ENCODE assay signal across 10 cellular contexts in the genomic region with DNA sequence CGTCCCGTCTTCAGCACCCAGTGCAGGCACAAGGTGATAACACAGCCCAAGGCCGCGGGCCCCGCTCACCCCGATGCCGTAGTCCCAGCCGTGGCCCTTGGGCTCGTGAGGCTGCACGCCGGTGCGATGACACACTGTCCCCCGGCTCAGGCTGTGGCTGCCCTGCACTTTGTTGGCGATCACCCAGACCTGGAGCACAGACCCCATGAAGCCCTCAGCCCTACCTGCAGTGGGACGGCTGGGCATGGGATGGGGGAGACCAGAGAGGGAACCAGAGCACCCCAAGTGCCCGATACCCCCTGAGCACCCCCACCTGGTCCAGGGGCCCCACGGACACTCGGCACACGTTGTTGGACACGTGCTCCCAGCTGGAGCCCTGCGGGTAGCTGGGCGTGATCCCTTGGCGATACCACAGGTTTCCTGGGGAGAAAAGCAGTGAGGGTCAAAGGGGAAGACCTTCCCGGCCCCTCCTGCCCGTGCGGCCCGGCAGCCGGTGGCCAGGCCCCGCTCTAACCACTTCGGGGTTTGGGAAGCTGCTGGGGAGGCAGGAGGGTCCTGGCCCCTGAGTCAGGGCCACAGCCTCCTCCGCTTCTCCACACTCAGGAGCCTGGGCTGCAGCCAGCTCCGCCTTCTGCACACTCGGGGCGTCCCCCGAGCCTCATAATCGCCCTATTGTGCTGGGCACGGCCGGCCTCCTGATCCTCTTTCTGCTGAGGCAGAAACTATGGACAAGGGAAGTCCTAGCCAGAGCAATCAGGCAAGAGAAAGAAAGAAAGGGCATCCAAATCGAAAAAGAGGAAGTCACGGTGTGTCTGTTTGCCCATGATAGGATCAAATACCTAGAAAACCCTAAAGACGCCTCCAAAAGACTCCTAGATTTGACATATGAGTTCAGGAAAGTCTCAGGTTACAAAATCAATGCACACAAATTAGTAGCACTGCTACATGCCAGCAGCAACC. TPM values are rescaled to one million over a fixed set of nuclear protein-coding genes. Genes with fewer than 3 reads are reported as not detected.
DNase-seq lines count a peak whose midpoint lies in the region; ATAC-seq, FAIRE-seq and TF ChIP-seq lines count a peak whose summit lies in the region.
"Had no signal": no experiment of that assay in that cellular context is flagged by ENCODE, and none has a peak within 500 bp of the region (broad histone marks: within the 10 kb centered on the region; RNA-seq: fewer than 3 reads in every experiment).

No MANE protein-coding gene starts in this region.

- H3K27ac ChIP-seq in CD8-positive, alpha-beta T cell (ENCODE audit: low read depth, low read length), result no peak overlapping the region
- H3K27ac ChIP-seq in astrocyte (ENCODE audit: low read depth, low read length), result no peak overlapping the region
- H3K27ac ChIP-seq: neutrophil had no signal

- no peaks in the 10 kb centered on the region for H3K79me2 ChIP-seq in astrocyte (ENCODE audit: insufficient read depth, low read length)

- no peak overlapping the region for H3K4me3 ChIP-seq in CD8-positive, alpha-beta T cell (ENCODE audit: low read depth, low read length)
- H3K4me3 ChIP-seq in astrocyte (ENCODE audit: insufficient read depth, low read depth, low read length), result no peak overlapping the region

- no peak for FAIRE-seq in astrocyte (lab: Jason Lieb, UNC)
- FAIRE-seq: G401.6 had no signal

- no peaks in the 10 kb centered on the region for H3K4me1 ChIP-seq in CD8-positive, alpha-beta T cell (ENCODE audit: insufficient read depth, low read length)
- H3K4me1 ChIP-seq in astrocyte (ENCODE audit: insufficient read depth, low read length), result no peaks in the 10 kb centered on the region

- H4K20me1 ChIP-seq in astrocyte (ENCODE audit: insufficient read depth, low read length), result no peaks in the 10 kb centered on the region

- no peak for ATAC-seq in CD8-positive, alpha-beta T cell
- ATAC-seq in naive B cell (ENCODE audit: low read depth in 2 of 2), result peak; percentile 64 to 76
- ATAC-seq in GM21515 (IDR thresholded peaks at IDR 0.05; ENCODE audit: unreplicated experiment), result no peak

- CTCF ChIA-PET in CD8-positive, alpha-beta T cell (lab: Charles Lee), result no interaction called here

- H3K36me3 ChIP-seq in CD8-positive, alpha-beta T cell (ENCODE audit: insufficient read depth, low read length), result peaks cover 6% of the 10 kb centered on the region
- no peaks in the 10 kb centered on the region for H3K36me3 ChIP-seq in astrocyte (ENCODE audit: insufficient read depth, low read length)

- peaks cover 15% of the 10 kb centered on the region for H3K4me1 Mint-ChIP-seq in CD8-positive, alpha-beta T cell (ENCODE audit: low read depth)
- H3K4me1 Mint-ChIP-seq in astrocyte (ENCODE audit: low read depth, unreplicated experiment) (peaks cover 5% of the 10 kb centered on the region), naive B cell (peaks cover 19 to 29% (median 23%) of the 10 kb centered on the region in 3 donors)

- H2AFZ ChIP-seq in astrocyte (ENCODE audit: low read depth, low read length), result no peak overlapping the region

- H3K27me3 Mint-ChIP-seq in CD8-positive, alpha-beta T cell (ENCODE audit: low read depth), result no peaks in the 10 kb centered on the region
- H3K27me3 Mint-ChIP-seq in astrocyte (ENCODE audit: low read depth, unreplicated experiment), result no peaks in the 10 kb centered on the region
- H3K27me3 Mint-ChIP-seq in naive B cell, result peaks cover 0 to 5% (median 4%) of the 10 kb centered on the region in 3 donors

- no peak overlapping the region for H3K9ac ChIP-seq in astrocyte (ENCODE audit: low read length)

- TF ChIP-seq CTCF in CD8-positive, alpha-beta T cell (IDR thresholded peaks at IDR 0.05), result no peak
- TF ChIP-seq CTCF in astrocyte (IDR thresholded peaks at IDR 0.05; ENCODE audit: insufficient read depth, low read depth, low read length), result no peak

- intact Hi-C loops in CD8-positive, alpha-beta T cell (cut with DNase I, micrococcal nuclease), result no loop called here

- DNase-seq in CD8-positive, alpha-beta T cell, result no peak
- peak; percentile 54 for DNase-seq in NCI-H146 (lab: John Stamatoyannopoulos, UW)
- DNase-seq in astrocyte (ENCODE audit: low read depth), result no peak
- DNase-seq in naive B cell, result peak; percentile 38
- DNase-seq in stimulated activated CD4-positive, alpha-beta T cell treated with anti-CD3 and anti-CD28 coated beads, Interleukin-2, amount 100 ng/mL, for 48 hours, result no peak
- no peak for DNase-seq in NCI-H524 treated with DMSO at 0.1 percent for 48 hours (lab: John Stamatoyannopoulos, UW)
- no peak for DNase-seq in mesenteric fat pad (ENCODE audit: low spot score)

- peak overlapping the region; percentile 4 for H3K4me2 ChIP-seq in astrocyte (ENCODE audit: low read length)

- peak overlapping the region; percentile 41 for H3K27ac Mint-ChIP-seq in CD8-positive, alpha-beta T cell
- H3K27ac Mint-ChIP-seq in astrocyte (ENCODE audit: unreplicated experiment) (no peak overlapping the region), naive B cell (peak overlapping the region in 2 of 6 donors; percentile 33 to 80)

- H3K9me3 Mint-ChIP-seq in CD8-positive, alpha-beta T cell, result no peaks in the 10 kb centered on the region
- H3K9me3 Mint-ChIP-seq in astrocyte (ENCODE audit: unreplicated experiment), result no peaks in the 10 kb centered on the region
- no peaks in the 10 kb centered on the region for H3K9me3 Mint-ChIP-seq in naive B cell

- H3K27me3 ChIP-seq in CD8-positive, alpha-beta T cell (ENCODE audit: insufficient read depth, low read length), result no peaks in the 10 kb centered on the region
- no peaks in the 10 kb centered on the region for H3K27me3 ChIP-seq in astrocyte (ENCODE audit: insufficient read depth, low read length)

- H3K4me3 Mint-ChIP-seq in CD8-positive, alpha-beta T cell, result no peak overlapping the region
- H3K4me3 Mint-ChIP-seq in astrocyte (ENCODE audit: unreplicated experiment) (no peak overlapping the region), naive B cell (peak overlapping the region in 4 of 8 donors; percentile 20 to 72 (median 50))

- H3K36me3 Mint-ChIP-seq in CD8-positive, alpha-beta T cell, result peaks cover 39% of the 10 kb centered on the region
- H3K36me3 Mint-ChIP-seq in astrocyte (ENCODE audit: low read depth, unreplicated experiment) (peaks cover 9% of the 10 kb centered on the region), naive B cell (no peaks in the 10 kb centered on the region)

- no peaks in the 10 kb centered on the region for H3K9me3 ChIP-seq in CD8-positive, alpha-beta T cell (ENCODE audit: low read length)
- H3K9me3 ChIP-seq in astrocyte (ENCODE audit: insufficient read depth, low read depth, low read length), result no peaks in the 10 kb centered on the region
- H3K9me3 ChIP-seq: neutrophil had no signal

- POLR2A ChIA-PET in CD8-positive, alpha-beta T cell (lab: Charles Lee), result no interaction called here

RNA-seq across cellular contexts. Expression of a gene that starts 6.7 kb away (rescaled TPM):
- total RNA-seq in CD8-positive, alpha-beta T cell, result not detected
- 0.57 and 1.2 TPM in 2 replicates for total RNA-seq in astrocyte
- polyA plus RNA-seq in naive B cell (ENCODE audit: low read depth in 6 of 6), result 1 to 10 TPM in 3 of 6 donors, under 1 TPM in 1, not detected in 2; 0.61 to 3.9 (median 1.7) TPM
- total RNA-seq in mesenteric fat pad, result 0.67 TPM

RNA-seq across cellular contexts. Expression of a gene that starts 34.1 kb away (rescaled TPM):
- 10 to 100 TPM; 64.4 to 68.2 TPM for total RNA-seq in CD8-positive, alpha-beta T cell
- total RNA-seq in astrocyte (23.9 and 30.4 TPM in 2 replicates), mesenteric fat pad (25.5 TPM)
- polyA plus RNA-seq in naive B cell (ENCODE audit: low read depth in 6 of 6), result 10 to 100 TPM in 5 of 6 donors, 1 to 10 TPM in 1; 6.5 to 23.8 (median 12.4) TPM

Comparison
In these comparisons a context has a peak if more than half of its experiments do, and no peak if none do; other contexts are left out.
1. ATAC-seq: peak in naive B cell (2 of 2); none in CD8-positive, alpha-beta T cell (single experiment) and GM21515 (single experiment).
2. DNase-seq: peak in NCI-H146 (single experiment) and naive B cell (single experiment); none in CD8-positive, alpha-beta T cell (0 of 7), astrocyte (single experiment), stimulated activated CD4-positive, alpha-beta T cell treated with anti-CD3 and anti-CD28 coated beads, Interleukin-2, amount 100 ng/mL, for 48 hours (0 of 2), NCI-H524 treated with DMSO at 0.1 percent for 48 hours (single experiment) and mesenteric fat pad (single experiment).